31 cellular contexts compared by ENCODE assay signal in genomic region chr5:100965291-100965690, GRCh38.
"Had no signal": no experiment of that assay in that cellular context is flagged by ENCODE, and none has a peak within 500 bp of the region (broad histone marks: within the 10 kb centered on the region; RNA-seq: fewer than 3 reads in every experiment).

No MANE protein-coding gene starts in this region.

- DNase-seq: naive thymus-derived CD8-positive, alpha-beta T cell; nephron progenitor cell; nucleus accumbens; pancreas; retina; right cardiac atrium; right lobe of liver; sigmoid colon; small intestine; spleen; stimulated activated CD4-positive, alpha-beta T cell treated with anti-CD3 and anti-CD28 coated beads, Interleukin-12 subunit alpha, Interleukin-12 subunit beta, amount 100 ng/mL, for 4 hours; stimulated activated CD4-positive, alpha-beta T cell treated with anti-CD3 and anti-CD28 coated beads, Interleukin-1b, Interleukin-23, amount 100 ng/mL, for 48 hours; stimulated activated CD4-positive, alpha-beta T cell treated with anti-CD3 and anti-CD28 coated beads, Interleukin-4, amount 100 ng/mL, for 1 hour; stimulated activated CD4-positive, alpha-beta T cell treated with anti-CD3 and anti-CD28 coated beads, Interleukin-4, amount 100 ng/mL, for 4 hours; stimulated activated CD8-positive, alpha-beta memory T cell treated with anti-CD3 and anti-CD28 coated beads, Interleukin-4, amount 100 ng/mL, for 48 hours; stimulated activated naive CD4-positive, alpha-beta T cell; stimulated activated naive CD8-positive, alpha-beta T cell treated with anti-CD3 and anti-CD28 coated beads, Interleukin-15, amount 100 ng/mL, for 72 hours; stimulated activated naive CD8-positive, alpha-beta T cell treated with anti-CD3 and anti-CD28 coated beads, Interleukin-15, Interleukin-2, amounts not matched to agents 100 U/mL and 50 U/mL, for 24 hours; substantia nigra; testis; tibial artery; transverse colon; upper lobe of right lung; uterus had no signal

- H3K4me1 Mint-ChIP-seq: naive thymus-derived CD8-positive, alpha-beta T cell; nephron progenitor cell; neural crest cell; stimulated activated memory B cell treated with anti-CD40 and anti-IgM and Interleukin-4, amounts not matched to agents 10 μg/mL and 1 μg/mL and 100 μg/mL, for 72 hours had no signal

- H3K27me3 ChIP-seq: neutrophil, pancreas, right lobe of liver, sigmoid colon, spleen, suprapubic skin, testis, tibial artery, transverse colon, upper lobe of right lung, uterus had no signal

- H3K27ac ChIP-seq: neutrophil, pancreas, prostate gland, right lobe of liver, sigmoid colon, spleen, suprapubic skin, testis, tibial artery, transverse colon, upper lobe of right lung, uterus had no signal

- FAIRE-seq: pancreas, small intestine had no signal

- ATAC-seq: naive thymus-derived CD8-positive, alpha-beta T cell; natural killer cell treated with Interleukin-12 subunit alpha and Interleukin-12 subunit beta and Interleukin-15 and Interleukin-18, amount 100 ng/mL, for 72 hours; pancreas; right cardiac atrium; right lobe of liver; stimulated activated memory B cell treated with anti-CD40 and anti-IgM and Interleukin-4, amounts not matched to agents 10 μg/mL and 1 μg/mL and 100 μg/mL, for 72 hours; stimulated activated naive CD8-positive, alpha-beta T cell treated with anti-CD3 and anti-CD28 coated beads, Interleukin-15, amount 100 ng/mL, for 72 hours; stimulated activated naive CD8-positive, alpha-beta T cell treated with anti-CD3 and anti-CD28 coated beads, Interleukin-15, Interleukin-2, amounts not matched to agents 100 U/mL and 50 U/mL, for 24 hours; upper lobe of right lung had no signal

- H3K9me3 ChIP-seq: neutrophil, pancreas, prostate gland, right lobe of liver, sigmoid colon, suprapubic skin, testis, tibial artery, transverse colon, upper lobe of right lung, uterus had no signal

- H3K36me3 Mint-ChIP-seq: naive thymus-derived CD8-positive, alpha-beta T cell; stimulated activated memory B cell treated with anti-CD40 and anti-IgM and Interleukin-4, amounts not matched to agents 10 μg/mL and 1 μg/mL and 100 μg/mL, for 72 hours; type B pancreatic cell had no signal

- H3K36me3 ChIP-seq: neutrophil, pancreas, prostate gland, right lobe of liver, sigmoid colon, spleen, suprapubic skin, tibial artery, transverse colon, upper lobe of right lung, uterus had no signal

- H3K27ac Mint-ChIP-seq: natural killer cell treated with Interleukin-12 subunit alpha and Interleukin-12 subunit beta and Interleukin-15 and Interleukin-18, amount 100 ng/mL, for 72 hours; nephron progenitor cell; stimulated activated memory B cell treated with anti-CD40 and anti-IgM and Interleukin-4, amounts not matched to agents 10 μg/mL and 1 μg/mL and 100 μg/mL, for 72 hours; type B pancreatic cell had no signal

- H3K4me1 ChIP-seq: pancreas, prostate gland, right lobe of liver, sigmoid colon, spleen, suprapubic skin, testis, tibial artery, transverse colon, upper lobe of right lung, uterus had no signal

- H3K27me3 Mint-ChIP-seq: naive thymus-derived CD8-positive, alpha-beta T cell; stimulated activated memory B cell treated with anti-CD40 and anti-IgM and Interleukin-4, amounts not matched to agents 10 μg/mL and 1 μg/mL and 100 μg/mL, for 72 hours; stimulated activated naive CD8-positive, alpha-beta T cell treated with anti-CD3 and anti-CD28 coated beads, Interleukin-15, amount 100 ng/mL, for 72 hours; type B pancreatic cell had no signal

- H3K9me3 Mint-ChIP-seq: nephron progenitor cell, type B pancreatic cell had no signal

- H3K4me3 ChIP-seq: pancreas, prostate gland, right lobe of liver, sigmoid colon, spleen, suprapubic skin, testis, tibial artery, transverse colon, upper lobe of right lung, uterus had no signal

- H3K4me3 Mint-ChIP-seq: naive thymus-derived CD8-positive, alpha-beta T cell; natural killer cell treated with Interleukin-12 subunit alpha and Interleukin-12 subunit beta and Interleukin-15 and Interleukin-18, amount 100 ng/mL, for 72 hours; nephron progenitor cell; neural crest cell; stimulated activated memory B cell treated with anti-CD40 and anti-IgM and Interleukin-4, amounts not matched to agents 10 μg/mL and 1 μg/mL and 100 μg/mL, for 72 hours; stimulated activated naive CD8-positive, alpha-beta T cell treated with anti-CD3 and anti-CD28 coated beads, Interleukin-15, amount 100 ng/mL, for 72 hours; type B pancreatic cell had no signal
